16 cellular contexts compared by ENCODE assay signal in the genomic region with DNA sequence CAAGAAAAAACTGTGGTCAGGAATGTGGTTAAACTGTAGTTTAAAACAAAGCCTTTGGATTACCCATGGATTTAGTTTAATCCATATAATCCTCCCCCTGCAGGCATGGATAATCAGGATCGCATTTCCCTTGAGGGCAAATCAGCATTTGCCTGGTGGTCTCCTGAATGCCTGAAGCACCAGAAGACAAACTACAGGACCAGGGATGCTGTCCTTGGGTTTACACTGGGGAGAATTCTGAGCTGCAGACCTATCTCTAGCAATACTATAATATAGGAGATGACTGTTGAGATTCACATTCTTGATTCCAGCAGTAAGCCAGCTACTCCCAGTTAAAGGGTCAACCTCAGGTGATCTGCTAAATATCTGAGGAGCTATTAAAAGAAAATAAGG. TPM values are rescaled to one million over a fixed set of nuclear protein-coding genes. Genes with fewer than 3 reads are reported as not detected.
DNase-seq lines count a peak whose midpoint lies in the region; ATAC-seq, FAIRE-seq and TF ChIP-seq lines count a peak whose summit lies in the region.
"Had no signal": no experiment of that assay in that cellular context is flagged by ENCODE, and none has a peak within 500 bp of the region (broad histone marks: within the 10 kb centered on the region; RNA-seq: fewer than 3 reads in every experiment).

No MANE protein-coding gene starts in this region.

- H3K27me3 Mint-ChIP-seq in brain = no peaks in the 10 kb centered on the region
- H3K27me3 Mint-ChIP-seq: activated CD4-positive, alpha-beta memory T cell treated with anti-CD3 and anti-CD28 coated beads, Interleukin-2, amount 10 ng/mL, durations not matched to agents 7 days and 5 days had no signal

- H3K4me2 ChIP-seq in A549 = peak overlapping the region; percentile 58

- H3K9me3 Mint-ChIP-seq in brain = peaks cover under 1 to 11% (median 6%) of the 10 kb centered on the region in 5 experiments
- H3K9me3 Mint-ChIP-seq: activated CD4-positive, alpha-beta memory T cell treated with anti-CD3 and anti-CD28 coated beads, Interleukin-2, amount 10 ng/mL, durations not matched to agents 7 days and 5 days had no signal

- peaks cover 12% of the 10 kb centered on the region for H3K36me3 ChIP-seq in HUES6 (ENCODE audit: control insufficient read depth, insufficient read depth, low read length)
- peaks cover 3% of the 10 kb centered on the region for H3K36me3 ChIP-seq in mesodermal cell (ENCODE audit: control insufficient read depth, insufficient read depth, low read length)
- H3K36me3 ChIP-seq: upper lobe of right lung had no signal

- ATAC-seq in A549 = peak in 1 of 2 experiments; percentile 68; a peak in 3 of 6 replicates
- no peak for ATAC-seq in HG03354 (IDR thresholded peaks at IDR 0.05; ENCODE audit: poor library complexity, severe bottlenecking, unreplicated experiment)
- ATAC-seq in HG03039 (IDR thresholded peaks at IDR 0.05; ENCODE audit: unreplicated experiment) = no peak

- no peak overlapping the region for H3K9ac ChIP-seq in HUES6 (ENCODE audit: low read length)

- 15% methylated on average over 1 of the region's 1 CpG for WGBS in A549 (ENCODE audit: missing lambda C conversion rate)
- WGBS in mesodermal cell (ENCODE audit: insufficient coverage in 2 of 2), 2 experiments = 57% methylated on average over 1 of the region's 1 CpG; no CpG with 5 or more reads in 1 of the 2 experiments

- H3K4me3 ChIP-seq in A549 (no peak overlapping the region), HUES6 (ENCODE audit: low read depth, low read length) (0 out of 2 replicates have a peak overlapping the region, but pooled peaks have one; percentile 4), mesodermal cell (ENCODE audit: extremely low read depth, insufficient read depth, low read length, poor library complexity, severe bottlenecking) (no peak overlapping the region)
- H3K4me3 ChIP-seq: upper lobe of right lung had no signal

- peak overlapping the region in 1 of 5 experiments; percentile 47 for H3K4me3 Mint-ChIP-seq in brain
- H3K4me3 Mint-ChIP-seq: activated CD4-positive, alpha-beta memory T cell treated with anti-CD3 and anti-CD28 coated beads, Interleukin-2, amount 10 ng/mL, durations not matched to agents 7 days and 5 days had no signal

- DNase-seq in A549 (ENCODE audit: low read depth in 1 of 2, low spot score in 1 of 2) = no peak
- no peak for DNase-seq in hippocampal formation (lab: John Stamatoyannopoulos, UW)
- DNase-seq in activated gamma-delta T cell treated with Interleukin-2 at 50 U/mL for 16 hours = no peak
- DNase-seq: activated CD4-positive, alpha-beta memory T cell treated with anti-CD3 and anti-CD28 coated beads, Interleukin-2, amount 10 ng/mL, durations not matched to agents 7 days and 5 days; activated effector memory CD4-positive, alpha-beta T cell treated with Interleukin-2 at 50 U/mL for 16 hours; DMS79 treated with DMSO at 0.1 percent for 48 hours; left ventricle myocardium superior; MV-4-11; NCI-H2171; upper lobe of right lung had no signal

- peaks cover 5% of the 10 kb centered on the region for H3K4me1 Mint-ChIP-seq in brain
- H3K4me1 Mint-ChIP-seq: activated CD4-positive, alpha-beta memory T cell treated with anti-CD3 and anti-CD28 coated beads, Interleukin-2, amount 10 ng/mL, durations not matched to agents 7 days and 5 days had no signal

- H3K9me3 ChIP-seq in A549 (no peaks in the 10 kb centered on the region), HUES6 (ENCODE audit: control insufficient read depth, insufficient read depth, low read depth, low read length) (no peaks in the 10 kb centered on the region), mesodermal cell (ENCODE audit: control insufficient read depth, low read length) (no peaks in the 10 kb centered on the region)
- H3K9me3 ChIP-seq: upper lobe of right lung had no signal

- TF ChIP-seq EP300 in A549 (IDR thresholded peaks at IDR 0.05) = no peak

- H3K4me1 ChIP-seq in A549 = peaks cover 17% of the 10 kb centered on the region
- H3K4me1 ChIP-seq in HUES6 (ENCODE audit: control insufficient read depth, insufficient read depth, low read length) = peaks cover 17% of the 10 kb centered on the region
- peaks cover 9% of the 10 kb centered on the region for H3K4me1 ChIP-seq in mesodermal cell (ENCODE audit: control insufficient read depth, insufficient read depth, low read length, poor library complexity, severe bottlenecking)

- H3K27ac Mint-ChIP-seq in brain = peak overlapping the region in 3 of 5 experiments; percentile 50 to 61 (median 51)
- H3K27ac Mint-ChIP-seq: activated CD4-positive, alpha-beta memory T cell treated with anti-CD3 and anti-CD28 coated beads, Interleukin-2, amount 10 ng/mL, durations not matched to agents 7 days and 5 days had no signal

- no peak for FAIRE-seq in A549 (lab: Jason Lieb, UNC)
- FAIRE-seq: GM12892 had no signal

- peaks cover 58% of the 10 kb centered on the region for H3K36me3 Mint-ChIP-seq in brain

- TF ChIP-seq CTCF in A549 (IDR thresholded peaks at IDR 0.05) = no peak
- TF ChIP-seq CTCF in brain (conservative IDR thresholded peaks at IDR 0.05) = no peak

- no peaks in the 10 kb centered on the region for H3K27me3 ChIP-seq in HUES6 (ENCODE audit: control insufficient read depth, insufficient read depth, low read length)
- H3K27me3 ChIP-seq: upper lobe of right lung had no signal

- CTCF ChIA-PET in A549 (lab: Yijun Ruan, JAX) = interaction anchor here (1.4 kb wide), 1 partner anchor 92 kb away, joined by 4 read pairs; no protein-coding TSS in a partner anchor

- no peak for TF ChIP-seq POLR2A in A549 (IDR thresholded peaks at IDR 0.05; ENCODE audit: low read length)

- POLR2A ChIA-PET in A549 (lab: Yijun Ruan, JAX) = interaction anchor here (1.3 to 1.5 kb wide), 3 partner anchors 11 to 39 kb away, joined by 3 to 6 read pairs (median 4); a partner anchor contains a TSS

- H3K27ac ChIP-seq in A549 = peak overlapping the region; percentile 54 to 90
- peak overlapping the region; percentile 75 for H3K27ac ChIP-seq in HUES6 (ENCODE audit: low read depth, low read length)
- H3K27ac ChIP-seq in mesodermal cell (ENCODE audit: low read depth, low read length, severe bottlenecking) = peak overlapping the region; percentile 82
- H3K27ac ChIP-seq: upper lobe of right lung had no signal

- TF ChIP-seq RAD21 in A549 (conservative IDR thresholded peaks at IDR 0.05 in 1 of 2, IDR thresholded peaks at IDR 0.05 in 1 of 2) = no peak

TF ChIP-seq in A549, 52 proteins besides CTCF, POLR2A, EP300 and RAD21 (continues in another document):
- TF ChIP-seq, protein P1, sequence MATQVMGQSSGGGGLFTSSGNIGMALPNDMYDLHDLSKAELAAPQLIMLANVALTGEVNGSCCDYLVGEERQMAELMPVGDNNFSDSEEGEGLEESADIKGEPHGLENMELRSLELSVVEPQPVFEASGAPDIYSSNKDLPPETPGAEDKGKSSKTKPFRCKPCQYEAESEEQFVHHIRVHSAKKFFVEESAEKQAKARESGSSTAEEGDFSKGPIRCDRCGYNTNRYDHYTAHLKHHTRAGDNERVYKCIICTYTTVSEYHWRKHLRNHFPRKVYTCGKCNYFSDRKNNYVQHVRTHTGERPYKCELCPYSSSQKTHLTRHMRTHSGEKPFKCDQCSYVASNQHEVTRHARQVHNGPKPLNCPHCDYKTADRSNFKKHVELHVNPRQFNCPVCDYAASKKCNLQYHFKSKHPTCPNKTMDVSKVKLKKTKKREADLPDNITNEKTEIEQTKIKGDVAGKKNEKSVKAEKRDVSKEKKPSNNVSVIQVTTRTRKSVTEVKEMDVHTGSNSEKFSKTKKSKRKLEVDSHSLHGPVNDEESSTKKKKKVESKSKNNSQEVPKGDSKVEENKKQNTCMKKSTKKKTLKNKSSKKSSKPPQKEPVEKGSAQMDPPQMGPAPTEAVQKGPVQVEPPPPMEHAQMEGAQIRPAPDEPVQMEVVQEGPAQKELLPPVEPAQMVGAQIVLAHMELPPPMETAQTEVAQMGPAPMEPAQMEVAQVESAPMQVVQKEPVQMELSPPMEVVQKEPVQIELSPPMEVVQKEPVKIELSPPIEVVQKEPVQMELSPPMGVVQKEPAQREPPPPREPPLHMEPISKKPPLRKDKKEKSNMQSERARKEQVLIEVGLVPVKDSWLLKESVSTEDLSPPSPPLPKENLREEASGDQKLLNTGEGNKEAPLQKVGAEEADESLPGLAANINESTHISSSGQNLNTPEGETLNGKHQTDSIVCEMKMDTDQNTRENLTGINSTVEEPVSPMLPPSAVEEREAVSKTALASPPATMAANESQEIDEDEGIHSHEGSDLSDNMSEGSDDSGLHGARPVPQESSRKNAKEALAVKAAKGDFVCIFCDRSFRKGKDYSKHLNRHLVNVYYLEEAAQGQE (IDR thresholded peaks at IDR 0.05) = no peak
- no peak for TF ChIP-seq TP53 (CRISPR knock-in tag; IDR thresholded peaks at IDR 0.05)
- no peak for TF ChIP-seq FOSL2 (IDR thresholded peaks at IDR 0.05)
- TF ChIP-seq FOSL2 (CRISPR knock-in tag; IDR thresholded peaks at IDR 0.05) = no peak
- TF ChIP-seq, protein P2, sequence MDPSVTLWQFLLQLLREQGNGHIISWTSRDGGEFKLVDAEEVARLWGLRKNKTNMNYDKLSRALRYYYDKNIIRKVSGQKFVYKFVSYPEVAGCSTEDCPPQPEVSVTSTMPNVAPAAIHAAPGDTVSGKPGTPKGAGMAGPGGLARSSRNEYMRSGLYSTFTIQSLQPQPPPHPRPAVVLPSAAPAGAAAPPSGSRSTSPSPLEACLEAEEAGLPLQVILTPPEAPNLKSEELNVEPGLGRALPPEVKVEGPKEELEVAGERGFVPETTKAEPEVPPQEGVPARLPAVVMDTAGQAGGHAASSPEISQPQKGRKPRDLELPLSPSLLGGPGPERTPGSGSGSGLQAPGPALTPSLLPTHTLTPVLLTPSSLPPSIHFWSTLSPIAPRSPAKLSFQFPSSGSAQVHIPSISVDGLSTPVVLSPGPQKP (IDR thresholded peaks at IDR 0.05; ENCODE audit: low read depth, low read length) = no peak
- TF ChIP-seq BHLHE40 (IDR thresholded peaks at IDR 0.05; ENCODE audit: low read depth, low read length) = no peak
- TF ChIP-seq ZC3H11A (IDR thresholded peaks at IDR 0.05) = no peak
- no peak for TF ChIP-seq MAZ (IDR thresholded peaks at IDR 0.05; ENCODE audit: borderline replicate concordance, low read depth, low read length)

RNA-seq across cellular contexts. Expression of a gene that starts 10.6 kb away (rescaled TPM):
- 23.3 TPM in 2 replicates for polyA plus RNA-seq in A549 (2011; rRNA removed)
- polyA plus RNA-seq in A549 (2012; cell fraction: cytosol; rRNA removed) = 9.8 and 9.9 TPM in 2 replicates
- polyA plus RNA-seq in A549 (2012; cell fraction: nucleus; rRNA removed) = 4.2 and 6.7 TPM in 2 replicates
- 20.7 to 22.0 TPM (median 21.1 TPM) in 3 replicates for polyA plus RNA-seq in A549 (2017; fragmentation: RNase III; extraction: RNeasy Plus Mini Kit Qiagen cat#74134 plus additional on column Dnase treatment)
- polyA minus RNA-seq in A549 (2011; rRNA and poly(A)+ RNA removed) = 12.4 and 14.3 TPM in 2 replicates
- polyA plus RNA-seq in brain (ENCODE audit: insufficient read depth, low read depth, low replicate concordance) = 18.2 TPM
- polyA plus RNA-seq in mesodermal cell (2013, experiment 1 of 2) = 12.8 TPM
- 11.5 TPM for polyA plus RNA-seq in mesodermal cell (2013, experiment 2 of 2)
